ENCODE assay signal across 8 cellular contexts in genomic region chr5:173055042-173055721, GRCh38. TPM values are rescaled to one million over a fixed set of nuclear protein-coding genes. Genes with fewer than 3 reads are reported as not detected.
DNase-seq lines count a peak whose midpoint lies in the region; ATAC-seq and TF ChIP-seq lines count a peak whose summit lies in the region.

No MANE protein-coding gene starts in this region.

- peak overlapping the region; percentile 83 for H3K4me3 Mint-ChIP-seq in activated CD8-positive, alpha-beta memory T cell treated with anti-CD3 and anti-CD28 coated beads, Interleukin-2, amount 10 ng/mL, durations not matched to agents 7 days and 5 days
- peak overlapping the region; percentile 89 for H3K4me3 Mint-ChIP-seq in activated naive CD8-positive, alpha-beta T cell treated with anti-CD3 and anti-CD28 coated beads, Interleukin-2, amount 50 U/mL, for 24 hours

- H3K4me1 Mint-ChIP-seq in activated CD8-positive, alpha-beta memory T cell treated with anti-CD3 and anti-CD28 coated beads, Interleukin-2, amount 10 ng/mL, durations not matched to agents 7 days and 5 days, result peaks cover 33% of the 10 kb centered on the region
- H3K4me1 Mint-ChIP-seq in activated naive CD8-positive, alpha-beta T cell treated with anti-CD3 and anti-CD28 coated beads, Interleukin-2, amount 50 U/mL, for 24 hours, result peaks cover 44% of the 10 kb centered on the region

- no peak overlapping the region for H3K27ac ChIP-seq in right lobe of liver
- peak overlapping the region in 1 of 2 donors; percentile 98 for H3K27ac ChIP-seq in tibial artery
- no peak overlapping the region for H3K27ac ChIP-seq in RWPE1

- DNase-seq in activated CD8-positive, alpha-beta memory T cell treated with anti-CD3 and anti-CD28 coated beads, Interleukin-2, amount 10 ng/mL, durations not matched to agents 7 days and 5 days, result no peak
- no peak for DNase-seq in activated CD8-positive, alpha-beta memory T cell treated with anti-CD3 and anti-CD28 coated beads, Interleukin-2, amount 50 U/mL, for 4 hours
- DNase-seq in activated naive CD8-positive, alpha-beta T cell treated with anti-CD3 and anti-CD28 coated beads, Interleukin-2, amount 50 U/mL, for 24 hours, result no peak
- DNase-seq in right lobe of liver, result no peak
- DNase-seq in tibial artery, result no peak
- no peak for DNase-seq in posterior cingulate gyrus
- no peak for DNase-seq in RWPE1 (ENCODE audit: low spot score)

- H3K4me3 ChIP-seq in right lobe of liver, result peak overlapping the region; percentile 96 to 99 (median 98)
- peak overlapping the region; percentile 98 to 99 for H3K4me3 ChIP-seq in tibial artery

- H3K27me3 ChIP-seq in right lobe of liver, result no peaks in the 10 kb centered on the region
- no peaks in the 10 kb centered on the region for H3K27me3 ChIP-seq in tibial artery

- H3K9me3 ChIP-seq in right lobe of liver (no peaks in the 10 kb centered on the region), tibial artery (no peaks in the 10 kb centered on the region)

- WGBS in right lobe of liver (ENCODE audit: insufficient coverage, low coverage, low lambda C conversion rate, missing lambda C conversion rate), result 19% methylated on average over 10 of the region's 10 CpGs

- H3K4me1 ChIP-seq in right lobe of liver (peaks cover 0 to 24% (median 3%) of the 10 kb centered on the region in 4 donors), tibial artery (peaks cover 0 to 33% (median 16%) of the 10 kb centered on the region in 4 donors)

- CTCF ChIA-PET in activated CD8-positive, alpha-beta memory T cell treated with anti-CD3 and anti-CD28 coated beads, Interleukin-2, amount 10 ng/mL, durations not matched to agents 7 days and 5 days (lab: Charles Lee), result interaction anchor here (0.5 to 1.9 kb wide), 3 partner anchors 16 to 277 kb away, joined by 3 to 9 read pairs (median 3); partner anchors contain the start of gene ATP6V0E1
- CTCF ChIA-PET in RWPE1 (lab: Yijun Ruan, JAX), result interaction anchor here (0.6 kb wide), 1 partner anchor 210 kb away, joined by 3 read pairs; no protein-coding TSS in a partner anchor

- H3K9me3 Mint-ChIP-seq in activated CD8-positive, alpha-beta memory T cell treated with anti-CD3 and anti-CD28 coated beads, Interleukin-2, amount 10 ng/mL, durations not matched to agents 7 days and 5 days (ENCODE audit: low read depth), result no peaks in the 10 kb centered on the region
- H3K9me3 Mint-ChIP-seq in activated naive CD8-positive, alpha-beta T cell treated with anti-CD3 and anti-CD28 coated beads, Interleukin-2, amount 50 U/mL, for 24 hours, result no peaks in the 10 kb centered on the region

- no peak for TF ChIP-seq CTCF in right lobe of liver (IDR thresholded peaks at IDR 0.05)
- TF ChIP-seq CTCF in tibial artery (IDR thresholded peaks at IDR 0.05), result no peak
- no peak for TF ChIP-seq CTCF in RWPE1 (conservative IDR thresholded peaks at IDR 0.05; ENCODE audit: low read depth)

- H3K27me3 Mint-ChIP-seq in activated CD8-positive, alpha-beta memory T cell treated with anti-CD3 and anti-CD28 coated beads, Interleukin-2, amount 10 ng/mL, durations not matched to agents 7 days and 5 days, result peaks cover 6% of the 10 kb centered on the region
- peaks cover 2% of the 10 kb centered on the region for H3K27me3 Mint-ChIP-seq in activated naive CD8-positive, alpha-beta T cell treated with anti-CD3 and anti-CD28 coated beads, Interleukin-2, amount 50 U/mL, for 24 hours

- H3K36me3 ChIP-seq in right lobe of liver (no peaks in the 10 kb centered on the region), tibial artery (peaks cover 0 to 6% (median 0%) of the 10 kb centered on the region in 3 donors)

- peak overlapping the region; percentile 83 for H3K27ac Mint-ChIP-seq in activated CD8-positive, alpha-beta memory T cell treated with anti-CD3 and anti-CD28 coated beads, Interleukin-2, amount 10 ng/mL, durations not matched to agents 7 days and 5 days
- H3K27ac Mint-ChIP-seq in activated naive CD8-positive, alpha-beta T cell treated with anti-CD3 and anti-CD28 coated beads, Interleukin-2, amount 50 U/mL, for 24 hours, result peak overlapping the region; percentile 85

- no peak for TF ChIP-seq POLR2A in right lobe of liver (IDR thresholded peaks at IDR 0.05)

- H3K36me3 Mint-ChIP-seq in activated CD8-positive, alpha-beta memory T cell treated with anti-CD3 and anti-CD28 coated beads, Interleukin-2, amount 10 ng/mL, durations not matched to agents 7 days and 5 days, result no peaks in the 10 kb centered on the region
- no peaks in the 10 kb centered on the region for H3K36me3 Mint-ChIP-seq in activated naive CD8-positive, alpha-beta T cell treated with anti-CD3 and anti-CD28 coated beads, Interleukin-2, amount 50 U/mL, for 24 hours (ENCODE audit: low read depth)

- POLR2A ChIA-PET in RWPE1 (lab: Yijun Ruan, JAX; ENCODE audit: low non-redundant PET), result no interaction called here

- no peak for ATAC-seq in activated CD8-positive, alpha-beta memory T cell treated with anti-CD3 and anti-CD28 coated beads, Interleukin-2, amount 10 ng/mL, durations not matched to agents 7 days and 5 days
- ATAC-seq in activated naive CD8-positive, alpha-beta T cell treated with anti-CD3 and anti-CD28 coated beads, Interleukin-2, amount 50 U/mL, for 24 hours, result no peak
- ATAC-seq in right lobe of liver (no peak), HG03442 (IDR thresholded peaks at IDR 0.05; ENCODE audit: unreplicated experiment) (no peak)

- intact Hi-C loops in right lobe of liver (cut with DNase I), result no loop called here
- intact Hi-C loops in tibial artery (cut with DNase I; ENCODE audit: low total_unique reads), result loop anchor here (5.0 kb wide), 1 partner anchor 73 kb away; the partner anchor contains the start of gene ATP6V0E1
- intact Hi-C loops in posterior cingulate gyrus (cut with DNase I), result loop anchor here (5.0 kb wide), 2 partner anchors 33 to 73 kb away; partner anchors contain the start of gene ATP6V0E1

RNA-seq across cellular contexts. Expression of gene CREBRF, which starts 1.0 kb away (rescaled TPM):
- total RNA-seq in activated CD8-positive, alpha-beta memory T cell treated with anti-CD3 and anti-CD28 coated beads, Interleukin-2, amount 10 ng/mL, durations not matched to agents 7 days and 5 days, result 10 to 100 TPM; 11.2 to 14.7 TPM
- total RNA-seq in right lobe of liver, result 10 to 100 TPM in 4 of 6 experiments, 1 to 10 TPM in 2; 6.5 to 15.7 (median 12.6) TPM

Comparison
In these comparisons a context has a peak if more than half of its experiments do, and no peak if none do; other contexts are left out.
1. intact Hi-C loops: an anchor here in tibial artery (5.0 kb wide) and posterior cingulate gyrus (5.0 kb wide); none called in right lobe of liver.